In genomic region chr6:20126789-20127653, GRCh38 we compare ENCODE assay signal across 8 cellular contexts.
A peak's percentile ranks its signal among the peaks of the same experiment; 100 is the strongest.
DNase-seq lines count a peak whose midpoint lies in the region; ATAC-seq and TF ChIP-seq lines count a peak whose summit lies in the region.

No MANE protein-coding gene starts in this region.

- peaks cover 0 to 5% of the 10 kb centered on the region in 2 donors for H3K4me1 ChIP-seq in lung (ENCODE audit: control insufficient read depth in 2 of 2, insufficient read depth in 2 of 2, low read length in 2 of 2)

- no peaks in the 10 kb centered on the region for H3K27me3 ChIP-seq in lung (ENCODE audit: control insufficient read depth, insufficient read depth)

- 48 to 51% methylated on average over 18 of the region's 18 CpGs for WGBS in lung, 2 donors

- peak; percentile 86 for ATAC-seq in HG03442 (IDR thresholded peaks at IDR 0.05; ENCODE audit: unreplicated experiment)
- ATAC-seq in lung (ENCODE audit: insufficient read depth, low FRiP score) = peak; percentile 79

- DNase-seq in AG09319 (ENCODE audit: extremely low read depth, low read depth) = peak; percentile 11
- DNase-seq in GM19238 (ENCODE audit: insufficient read length, low spot score) = peak; percentile 48
- peak; percentile 82 for DNase-seq in NCI-H510A (lab: John Stamatoyannopoulos, UW)
- DNase-seq in activated CD4-positive, alpha-beta T cell treated with anti-CD3 and anti-CD28 coated beads for 48 hours = peak; percentile 75
- DNase-seq in dermis microvascular lymphatic vessel endothelial cell (ENCODE audit: low read depth in 2 of 2) = peak; percentile 74 to 97
- DNase-seq in lung (ENCODE audit: low spot score) = peak; percentile 54
- peak; percentile 20 for DNase-seq in stimulated activated CD8-positive, alpha-beta memory T cell treated with anti-CD3 and anti-CD28 coated beads, Interleukin-12 subunit alpha, Interleukin-12 subunit beta, amount 100 ng/mL, for 4 hours (ENCODE audit: low read depth)

- peak overlapping the region in 1 of 2 donors; percentile 17 for H3K27ac ChIP-seq in lung (ENCODE audit: low read depth in 1 of 2, low read length in 1 of 2)

- peaks cover 2 to 4% of the 10 kb centered on the region in 2 donors for H3K36me3 ChIP-seq in lung (ENCODE audit: control insufficient read depth in 2 of 2, insufficient read depth in 2 of 2, low read length in 2 of 2)

- TF ChIP-seq CTCF in AG09319 (IDR thresholded peaks at IDR 0.05; ENCODE audit: low read depth, low read length) = no peak; the same call in none of the 2 replicates
- peak; percentile 53 for TF ChIP-seq CTCF in lung (IDR thresholded peaks at IDR 0.05; ENCODE audit: control extremely low read depth, extremely low read depth)

- H3K9me3 ChIP-seq in lung (ENCODE audit: control insufficient read depth in 2 of 2, insufficient read depth in 1 of 2, low read length in 1 of 2) = no peaks in the 10 kb centered on the region

- no peak overlapping the region for H3K4me3 ChIP-seq in lung

Comparison
In these comparisons a context has a peak if more than half of its experiments do, and no peak if none do; other contexts are left out.
1. DNase-seq: peak in every context shown above with its lines; median percentile 86 in dermis microvascular lymphatic vessel endothelial cell; 82 in NCI-H510A; 75 in activated CD4-positive, alpha-beta T cell treated with anti-CD3 and anti-CD28 coated beads for 48 hours; 54 in lung; 48 in GM19238; 20 in stimulated activated CD8-positive, alpha-beta memory T cell treated with anti-CD3 and anti-CD28 coated beads, Interleukin-12 subunit alpha, Interleukin-12 subunit beta, amount 100 ng/mL, for 4 hours; 11 in AG09319.